ENCODE assay signal across 25 cellular contexts in genomic region chr4:2450394-2451035, GRCh38. TPM values are rescaled to one million over a fixed set of nuclear protein-coding genes. Genes with fewer than 3 reads are reported as not detected.
DNase-seq lines count a peak whose midpoint lies in the region; ATAC-seq and TF ChIP-seq lines count a peak whose summit lies in the region.
"Had no signal": no experiment of that assay in that cellular context is flagged by ENCODE, and none has a peak within 500 bp of the region (broad histone marks: within the 10 kb centered on the region; RNA-seq: fewer than 3 reads in every experiment).

No MANE protein-coding gene starts in this region.

- H3K4me3 ChIP-seq in H7 (ENCODE audit: insufficient read depth, low read depth, low read length) (no peak overlapping the region), osteoblast (ENCODE audit: insufficient read depth, low read length) (no peak overlapping the region), upper lobe of right lung (no peak overlapping the region)
- H3K4me3 ChIP-seq: A549; BLaER1 treated with 17β-estradiol and CSF1 and Interleukin-3, amounts not matched to agents 10 nM and 100 nM; GM23338; HAP-1 had no signal

- no peak overlapping the region for H3K27ac ChIP-seq in osteoblast (ENCODE audit: low read depth, low read length)
- no peak overlapping the region for H3K27ac ChIP-seq in upper lobe of right lung
- H3K27ac ChIP-seq: A549; BLaER1 treated with 17β-estradiol and CSF1 and Interleukin-3, amounts not matched to agents 10 nM and 100 nM; KMS-11; RWPE1 had no signal

- no peak overlapping the region for H2AFZ ChIP-seq in osteoblast (ENCODE audit: low read length)
- H2AFZ ChIP-seq: GM23338 had no signal

- ATAC-seq in esophagus mucosa (peak; percentile 22), upper lobe of right lung (peak; percentile 5)
- ATAC-seq: GM23338, Panc1 had no signal

- no peaks in the 10 kb centered on the region for H4K20me1 ChIP-seq in osteoblast (ENCODE audit: insufficient read depth, low read length)

- no peak overlapping the region for H3K4me2 ChIP-seq in osteoblast (ENCODE audit: insufficient read depth, low read length)
- H3K4me2 ChIP-seq: A549, GM23338, KMS-11 had no signal

- H3K4me1 ChIP-seq in osteoblast (ENCODE audit: insufficient read depth, low read length) (no peaks in the 10 kb centered on the region), upper lobe of right lung (no peaks in the 10 kb centered on the region)
- H3K4me1 ChIP-seq: A549, Caco-2, HAP-1 had no signal

- TF ChIP-seq CTCF in osteoblast (IDR thresholded peaks at IDR 0.05; ENCODE audit: extremely low read depth, low read depth, low read length), result no peak
- TF ChIP-seq CTCF in upper lobe of right lung (IDR thresholded peaks at IDR 0.05), result no peak

- peak; percentile 53 for DNase-seq in H7
- peak; percentile 41 for DNase-seq in osteoblast (ENCODE audit: insufficient read length, low spot score, missing footprints)
- no peak for DNase-seq in upper lobe of right lung
- no peak for DNase-seq in COLO829 (ENCODE audit: low spot score)
- no peak for DNase-seq in NCI-H226
- DNase-seq in activated CD4-positive, CD25-positive, alpha-beta regulatory T cell treated with anti-CD3 and anti-CD28 coated beads, Interleukin-2, amount 50 U/mL, for 72 hours, result no peak
- DNase-seq: AML-193; Caco-2; CD4-positive, alpha-beta T cell; DND-41; HFFc6; MM.1S; NCI-H2029; NCI-H526 treated with DMSO at 0.1 percent for 48 hours; SHP77 had no signal

- H3K36me3 ChIP-seq in H7 (replicated peaks; ENCODE audit: control insufficient read depth, insufficient read depth, low read length), result no peaks in the 10 kb centered on the region
- no peaks in the 10 kb centered on the region for H3K36me3 ChIP-seq in osteoblast (ENCODE audit: insufficient read depth, low read length)
- H3K36me3 ChIP-seq in upper lobe of right lung, result no peaks in the 10 kb centered on the region
- H3K36me3 ChIP-seq: BLaER1 treated with 17β-estradiol and CSF1 and Interleukin-3, amounts not matched to agents 10 nM and 100 nM; HAP-1 had no signal

- H3K27me3 ChIP-seq in H7 (ENCODE audit: control insufficient read depth, insufficient read depth, low read length) (no peaks in the 10 kb centered on the region), osteoblast (ENCODE audit: insufficient read depth, low read length) (no peaks in the 10 kb centered on the region), upper lobe of right lung (no peaks in the 10 kb centered on the region)
- H3K27me3 ChIP-seq: BLaER1 treated with 17β-estradiol and CSF1 and Interleukin-3, amounts not matched to agents 10 nM and 100 nM had no signal

- no peaks in the 10 kb centered on the region for H3K9me3 ChIP-seq in osteoblast (ENCODE audit: low read depth, low read length)
- no peaks in the 10 kb centered on the region for H3K9me3 ChIP-seq in upper lobe of right lung
- H3K9me3 ChIP-seq: A549, Caco-2, HAP-1 had no signal

- H3K79me2 ChIP-seq in osteoblast (ENCODE audit: insufficient read depth, low read length), result no peaks in the 10 kb centered on the region

- intact Hi-C loops in upper lobe of right lung (cut with DNase I), result no loop called here

RNA-seq across cellular contexts. Expression of gene RNF4, which starts 18.4 kb away (rescaled TPM):
- total RNA-seq in H7 (2014; rRNA removed; shearing (Covaris generic)), result 79.6 and 82.8 TPM in 2 replicates
- total RNA-seq in esophagus mucosa (34.6 TPM), osteoblast (68.8 and 76.0 TPM in 2 replicates), upper lobe of right lung (41.0 TPM)

RNA-seq across cellular contexts. Expression of gene CFAP99, which starts 31.8 kb away (rescaled TPM):
- total RNA-seq in H7 (2014; rRNA removed; shearing (Covaris generic)), result not detected in 2 replicates
- total RNA-seq in esophagus mucosa (0.28 TPM), osteoblast (under 0.01 TPM in 2 replicates), upper lobe of right lung (not detected)
- total RNA-seq: Caco-2, GM23338, HFFc6, NCI-H460, SK-MEL-5 had no signal

RNA-seq across cellular contexts. Expression of gene ZFYVE28, which starts 32.1 kb away (rescaled TPM):
- total RNA-seq in H7 (2014; rRNA removed; shearing (Covaris generic)), result 2.1 and 5.7 TPM in 2 replicates
- total RNA-seq in esophagus mucosa, result 5.3 TPM
- total RNA-seq in osteoblast, result 9.7 and 10.5 TPM in 2 replicates
- 16.6 TPM for total RNA-seq in upper lobe of right lung

Comparison
In these comparisons a context has a peak if more than half of its experiments do, and no peak if none do; other contexts are left out.
1. DNase-seq: peak in H7 (single experiment) and osteoblast (single experiment); none in upper lobe of right lung (single experiment), COLO829 (single experiment), NCI-H226 (single experiment) and activated CD4-positive, CD25-positive, alpha-beta regulatory T cell treated with anti-CD3 and anti-CD28 coated beads, Interleukin-2, amount 50 U/mL, for 72 hours (single experiment).